Comparison of ENCODE assay signal across 20 cellular contexts in genomic region chr7:47762746-47763062, GRCh38.
A peak's percentile ranks its signal among the peaks of the same experiment; 100 is the strongest.
DNase-seq lines count a peak whose midpoint lies in the region; ATAC-seq and TF ChIP-seq lines count a peak whose summit lies in the region.
"Had no signal": no experiment of that assay in that cellular context is flagged by ENCODE, and none has a peak within 500 bp of the region (broad histone marks: within the 10 kb centered on the region; RNA-seq: fewer than 3 reads in every experiment).

No MANE protein-coding gene starts in this region.

- no peak for DNase-seq in Calu3
- no peak for DNase-seq in Peyer's patch
- DNase-seq in right lobe of liver, result no peak
- no peak for DNase-seq in smooth muscle cell (lab: John Stamatoyannopoulos, UW; ENCODE audit: unreplicated experiment)
- no peak for DNase-seq in SHP77 treated with DMSO at 0.1 percent for 48 hours (lab: John Stamatoyannopoulos, UW)
- no peak for DNase-seq in GDM1 (lab: John Stamatoyannopoulos, UW)
- DNase-seq in LoVo (ENCODE audit: low spot score), result no peak
- DNase-seq: activated CD4-positive, alpha-beta T cell treated with anti-CD3 and anti-CD28 coated beads, Interleukin-2, amount 50 U/mL, for 4 hours; activated naive CD4-positive, alpha-beta T cell treated with anti-CD3 and anti-CD28 coated beads, Interleukin-2, amount 50 U/mL, for 16 hours; activated T-cell treated with anti-CD3 and anti-CD28 coated beads, Interleukin-2, amount 50 U/mL, for 1 hour; dorsolateral prefrontal cortex; hippocampal formation; NCI-H1694; NCI-H446 treated with DMSO at 0.1 percent for 48 hours; ovary had no signal

- WGBS in right lobe of liver (ENCODE audit: insufficient coverage, low coverage, low lambda C conversion rate, missing lambda C conversion rate), result no CpG with 5 or more reads among the region's 4 CpGs
- WGBS in smooth muscle cell (ENCODE audit: low lambda C conversion rate), result 90% methylated on average over 4 of the region's 4 CpGs

- peaks cover 3% of the 10 kb centered on the region for H3K9me3 Mint-ChIP-seq in Calu3 (ENCODE audit: low read depth, unreplicated experiment)
- H3K9me3 Mint-ChIP-seq: stimulated activated effector memory CD8-positive, alpha-beta T cell treated with anti-CD3 and anti-CD28 coated beads, Interleukin-12 subunit alpha, Interleukin-12 subunit beta, amount 100 ng/mL, for 72 hours had no signal

- peaks cover 17% of the 10 kb centered on the region for H3F3A ChIP-seq in smooth muscle cell (ENCODE audit: low read depth)

- no peak overlapping the region for H2AFZ ChIP-seq in smooth muscle cell (ENCODE audit: low read depth)

- intact Hi-C loops in Calu3 (cut with micrococcal nuclease; ENCODE audit: unreplicated experiment) (loop anchor here (1.0 to 2.0 kb wide), 4 partner anchors 24 to 186 kb away; no protein-coding TSS in a partner anchor), right lobe of liver (cut with DNase I) (no loop called here)

- peak overlapping the region; percentile 15 for H3K4me3 Mint-ChIP-seq in Calu3 (ENCODE audit: low read depth, unreplicated experiment)
- H3K4me3 Mint-ChIP-seq: stimulated activated effector memory CD8-positive, alpha-beta T cell treated with anti-CD3 and anti-CD28 coated beads, Interleukin-12 subunit alpha, Interleukin-12 subunit beta, amount 100 ng/mL, for 72 hours had no signal

- H3K9ac ChIP-seq in smooth muscle cell (ENCODE audit: low read depth), result no peak overlapping the region

- no peaks in the 10 kb centered on the region for H3K27me3 Mint-ChIP-seq in Calu3 (ENCODE audit: unreplicated experiment)

- H3K4me2 ChIP-seq in smooth muscle cell, result no peak overlapping the region

- peak overlapping the region; percentile 45 to 77 (median 58) for H3K27ac ChIP-seq in Peyer's patch
- peak overlapping the region; percentile 80 to 92 (median 85) for H3K27ac ChIP-seq in right lobe of liver
- peak overlapping the region; percentile 72 for H3K27ac ChIP-seq in smooth muscle cell (ENCODE audit: low read depth)
- H3K27ac ChIP-seq: ovary had no signal

- no peak for TF ChIP-seq CTCF in Calu3 (IDR thresholded peaks at IDR 0.05; ENCODE audit: unreplicated experiment)
- no peak for TF ChIP-seq CTCF in Peyer's patch (IDR thresholded peaks at IDR 0.05)
- no peak for TF ChIP-seq CTCF in right lobe of liver (IDR thresholded peaks at IDR 0.05)
- TF ChIP-seq CTCF in smooth muscle cell (IDR thresholded peaks at IDR 0.05; ENCODE audit: borderline replicate concordance, insufficient read depth, poor library complexity, severe bottlenecking), result no peak

- peaks cover 60% of the 10 kb centered on the region for H3K4me1 Mint-ChIP-seq in Calu3 (ENCODE audit: low read depth, unreplicated experiment)
- H3K4me1 Mint-ChIP-seq: stimulated activated effector memory CD8-positive, alpha-beta T cell treated with anti-CD3 and anti-CD28 coated beads, Interleukin-12 subunit alpha, Interleukin-12 subunit beta, amount 100 ng/mL, for 72 hours had no signal

- H3K9me3 ChIP-seq in Peyer's patch (no peaks in the 10 kb centered on the region), right lobe of liver (no peaks in the 10 kb centered on the region), smooth muscle cell (replicated peaks; ENCODE audit: low read depth) (no peaks in the 10 kb centered on the region)
- H3K9me3 ChIP-seq: body of pancreas, mucosa of descending colon, ovary had no signal

- CTCF ChIA-PET in Calu3 (lab: Charles Lee), result interaction anchor here (0.6 to 1.8 kb wide), 9 partner anchors 21 to 327 kb away, joined by 3 to 9 read pairs (median 4); no protein-coding TSS in a partner anchor

- no peaks in the 10 kb centered on the region for H3K79me2 ChIP-seq in smooth muscle cell (ENCODE audit: low read depth)

- H3K27ac Mint-ChIP-seq in Calu3 (ENCODE audit: unreplicated experiment), result peak overlapping the region; percentile 86
- H3K27ac Mint-ChIP-seq: stimulated activated effector memory CD8-positive, alpha-beta T cell treated with anti-CD3 and anti-CD28 coated beads, Interleukin-12 subunit alpha, Interleukin-12 subunit beta, amount 100 ng/mL, for 72 hours had no signal

- H3K36me3 Mint-ChIP-seq in Calu3 (ENCODE audit: insufficient read depth, unreplicated experiment), result peaks cover 10% of the 10 kb centered on the region
- H3K36me3 Mint-ChIP-seq: stimulated activated effector memory CD8-positive, alpha-beta T cell treated with anti-CD3 and anti-CD28 coated beads, Interleukin-12 subunit alpha, Interleukin-12 subunit beta, amount 100 ng/mL, for 72 hours had no signal

- H3K4me3 ChIP-seq in Peyer's patch (no peak overlapping the region), right lobe of liver (no peak overlapping the region), smooth muscle cell (no peak overlapping the region)
- H3K4me3 ChIP-seq: body of pancreas, dorsolateral prefrontal cortex, GM12878, mucosa of descending colon, ovary had no signal

- ATAC-seq in right lobe of liver (no peak), GM18511 (IDR thresholded peaks at IDR 0.05; ENCODE audit: unreplicated experiment) (no peak)
- ATAC-seq: GM12878; stimulated activated effector memory CD8-positive, alpha-beta T cell treated with anti-CD3 and anti-CD28 coated beads, Interleukin-12 subunit alpha, Interleukin-12 subunit beta, amount 100 ng/mL, for 72 hours had no signal

- no peaks in the 10 kb centered on the region for H3K27me3 ChIP-seq in Peyer's patch
- no peaks in the 10 kb centered on the region for H3K27me3 ChIP-seq in right lobe of liver
- no peaks in the 10 kb centered on the region for H3K27me3 ChIP-seq in smooth muscle cell (ENCODE audit: low read depth)
- H3K27me3 ChIP-seq: body of pancreas, dorsolateral prefrontal cortex, ovary had no signal

- H3K4me1 ChIP-seq in Peyer's patch (peaks cover 0 to 12% (median 0%) of the 10 kb centered on the region in 4 donors), right lobe of liver (peaks cover 0 to 34% (median 15%) of the 10 kb centered on the region in 4 donors), smooth muscle cell (ENCODE audit: low read depth) (peaks cover 12% of the 10 kb centered on the region)

- H3K36me3 ChIP-seq in Peyer's patch (no peaks in the 10 kb centered on the region), right lobe of liver (no peaks in the 10 kb centered on the region), smooth muscle cell (ENCODE audit: low read depth) (no peaks in the 10 kb centered on the region)
- H3K36me3 ChIP-seq: ovary had no signal

- BruUV-seq in Calu3 (replicated peaks; lab: Mats Ljungman, UMichigan), result no TSS peak

- TF ChIP-seq POLR2A in Peyer's patch (IDR thresholded peaks at IDR 0.05) (no peak), right lobe of liver (IDR thresholded peaks at IDR 0.05) (no peak)

- H4K20me1 ChIP-seq in smooth muscle cell (ENCODE audit: low read depth), result no peaks in the 10 kb centered on the region
